8 cellular contexts compared by ENCODE assay signal in genomic region chr2:176652300-176653182, GRCh38.
A peak's percentile ranks its signal among the peaks of the same experiment; 100 is the strongest.
DNase-seq lines count a peak whose midpoint lies in the region; ATAC-seq, FAIRE-seq and TF ChIP-seq lines count a peak whose summit lies in the region.

No MANE protein-coding gene starts in this region.

- H3K9ac ChIP-seq in colonic mucosa (ENCODE audit: low read depth in 2 of 2, low read length in 2 of 2), result no peak overlapping the region

- no peaks in the 10 kb centered on the region; the same call in 1 of the 2 replicates for H3K36me3 ChIP-seq in Panc1 (ENCODE audit: control insufficient read depth, insufficient read depth, low read length)
- H3K36me3 ChIP-seq in colonic mucosa, result no peaks in the 10 kb centered on the region

- no peak overlapping the region for H3K4me3 ChIP-seq in LNCaP clone FGC (ENCODE audit: low read depth, low read length)
- H3K4me3 ChIP-seq in Panc1 (ENCODE audit: low read depth in 2 of 2, low read length in 2 of 2), result no peak overlapping the region
- H3K4me3 ChIP-seq in colonic mucosa, result no peak overlapping the region
- no peak overlapping the region for H3K4me3 ChIP-seq in lower leg skin (ENCODE audit: low read depth, poor library complexity, severe bottlenecking)

- H3K4me1 ChIP-seq in Panc1 (ENCODE audit: control insufficient read depth, insufficient read depth, low read length), result no peaks in the 10 kb centered on the region
- H3K4me1 ChIP-seq in colonic mucosa, result no peaks in the 10 kb centered on the region

- DNase-seq in D721Med (ENCODE audit: insufficient read length, low spot score) (no peak), LNCaP clone FGC (ENCODE audit: low read depth) (peak; percentile 13), Panc1 (ENCODE audit: low read depth, low spot score) (no peak), colonic mucosa (peak; percentile 25), myocyte (ENCODE audit: low read depth) (peak; percentile 67), lower leg skin (ENCODE audit: low spot score in 2 of 2) (no peak)

- BruUV-seq in Panc1 (replicated peaks; lab: Mats Ljungman, UMichigan), result no TSS peak

- H3K27ac ChIP-seq in Panc1 (ENCODE audit: low read length) (no peak overlapping the region), colonic mucosa (no peak overlapping the region)

- no peak for TF ChIP-seq POLR2A in lower leg skin (IDR thresholded peaks at IDR 0.05)

- TF ChIP-seq CTCF in D721Med (IDR thresholded peaks at IDR 0.05; ENCODE audit: insufficient read depth, missing control alignments) (peak; percentile 85), LNCaP clone FGC (IDR thresholded peaks at IDR 0.05; ENCODE audit: control insufficient read depth, extremely low read depth, insufficient read depth) (peak; percentile 67), Panc1 (IDR thresholded peaks at IDR 0.05) (peak; percentile 77; the same call in 1 of the 2 replicates), colonic mucosa (IDR thresholded peaks at IDR 0.05) (peak; percentile 71), lower leg skin (IDR thresholded peaks at IDR 0.05) (peak in 1 of 3 donors; percentile 56)

- in situ Hi-C loops in Panc1 (cut with HindIII; ENCODE audit: low pct_unique_long_range_greater_than_20kb, low sequenced_read_pairs), result no loop called here

- CTCF ChIA-PET in Panc1 (lab: Charles Lee), result interaction anchor here (0.6 to 1.8 kb wide), 10 partner anchors 13 to 546 kb away, joined by 3 to 19 read pairs (median 4); no protein-coding TSS in a partner anchor

- POLR2A ChIA-PET in Panc1 (lab: Charles Lee), result interaction anchor here (0.6 kb wide), 1 partner anchor 8 kb away, joined by 3 read pairs; no protein-coding TSS in a partner anchor

- H3K27me3 ChIP-seq in Panc1 (ENCODE audit: control insufficient read depth, insufficient read depth, low read length) (no peaks in the 10 kb centered on the region), colonic mucosa (no peaks in the 10 kb centered on the region)

- H3K9me3 ChIP-seq in Panc1 (ENCODE audit: control insufficient read depth, insufficient read depth, low read depth, low read length) (no peaks in the 10 kb centered on the region), colonic mucosa (no peaks in the 10 kb centered on the region)

- peak; percentile 94 for FAIRE-seq in D721Med (lab: Jason Lieb, UNC)

- intact Hi-C loops in Panc1 (cut with micrococcal nuclease; ENCODE audit: unreplicated experiment), result loop anchor here (5.0 kb wide), 3 partner anchors 160 to 525 kb away; partner anchors contain the start of gene HOXD8
- intact Hi-C loops in colonic mucosa (cut with DNase I), result loop anchor here (5.0 to 10.0 kb wide), 2 partner anchors 165 to 492 kb away; no protein-coding TSS in a partner anchor
- intact Hi-C loops in lower leg skin (cut with DNase I; ENCODE audit: low total_unique reads), result no loop called here

- 50 to 53% methylated on average over 9 of the region's 9 CpGs for WGBS in lower leg skin, 2 donors

- ATAC-seq in GM19452 (IDR thresholded peaks at IDR 0.05; ENCODE audit: unreplicated experiment) (peak; percentile 73), Panc1 (peak; percentile 88), GM21723 (IDR thresholded peaks at IDR 0.05; ENCODE audit: unreplicated experiment) (no peak)

Comparison
In these comparisons a context has a peak if more than half of its experiments do, and no peak if none do; other contexts are left out.
1. DNase-seq: peak in LNCaP clone FGC (single experiment), colonic mucosa (single experiment) and myocyte (single experiment); none in D721Med (single experiment), Panc1 (single experiment) and lower leg skin (0 of 2).